1 cellular context compared by ENCODE assay signal in the genomic region with DNA sequence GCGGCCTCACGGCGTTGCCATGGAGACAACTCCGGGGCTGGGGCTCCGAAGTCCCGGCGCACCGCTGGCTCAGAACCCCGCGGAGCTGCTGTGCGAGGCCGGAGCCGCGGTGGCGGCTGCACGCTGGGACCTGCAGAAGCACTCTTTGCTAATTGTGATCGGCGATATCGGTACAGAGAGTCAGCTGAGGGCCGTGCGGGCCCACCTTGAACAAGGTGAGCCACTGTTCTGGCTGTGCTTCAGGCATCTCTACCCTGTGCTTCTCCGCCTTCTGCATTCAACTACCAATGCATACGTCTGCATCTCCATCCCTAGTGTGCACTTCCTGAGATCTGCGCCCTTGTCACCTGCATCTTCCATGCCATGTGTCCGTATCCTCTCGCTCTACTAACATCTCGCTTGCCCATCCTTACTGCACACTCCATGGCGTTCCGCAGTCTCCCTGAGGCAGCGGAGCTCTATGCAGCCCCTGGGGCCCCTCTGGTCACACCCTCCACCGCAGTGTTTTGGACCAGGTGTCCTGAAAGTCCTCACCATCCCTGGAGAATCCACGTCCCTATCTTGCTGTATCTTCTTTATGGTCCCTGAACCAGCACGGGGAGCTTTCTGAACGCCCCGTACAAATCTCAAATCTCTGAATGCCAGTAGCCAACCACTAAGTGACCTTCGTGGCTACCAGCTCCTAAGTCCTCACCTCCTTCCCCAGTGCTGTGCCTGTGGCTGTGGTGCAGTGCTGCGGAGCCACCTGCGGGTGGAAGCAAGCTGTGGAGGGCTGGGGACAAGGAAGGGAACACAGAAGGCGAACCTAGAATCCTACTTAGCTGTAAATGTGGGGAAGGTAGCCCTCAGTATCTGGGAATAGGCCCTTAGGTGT.
TF ChIP-seq lines count a peak whose summit lies in the region.

No MANE protein-coding gene starts in this region.

TF ChIP-seq in K562, 482 proteins besides CTCF, POLR2A, EP300 and RAD21 (continued from another document and continues in another):
- TF ChIP-seq, protein P1, sequence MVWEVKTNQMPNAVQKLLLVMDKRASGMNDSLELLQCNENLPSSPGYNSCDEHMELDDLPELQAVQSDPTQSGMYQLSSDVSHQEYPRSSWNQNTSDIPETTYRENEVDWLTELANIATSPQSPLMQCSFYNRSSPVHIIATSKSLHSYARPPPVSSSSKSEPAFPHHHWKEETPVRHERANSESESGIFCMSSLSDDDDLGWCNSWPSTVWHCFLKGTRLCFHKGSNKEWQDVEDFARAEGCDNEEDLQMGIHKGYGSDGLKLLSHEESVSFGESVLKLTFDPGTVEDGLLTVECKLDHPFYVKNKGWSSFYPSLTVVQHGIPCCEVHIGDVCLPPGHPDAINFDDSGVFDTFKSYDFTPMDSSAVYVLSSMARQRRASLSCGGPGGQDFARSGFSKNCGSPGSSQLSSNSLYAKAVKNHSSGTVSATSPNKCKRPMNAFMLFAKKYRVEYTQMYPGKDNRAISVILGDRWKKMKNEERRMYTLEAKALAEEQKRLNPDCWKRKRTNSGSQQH (CRISPR knock-in tag; IDR thresholded peaks at IDR 0.05), result no peak
- peak; percentile 97 for TF ChIP-seq HNRNPLL (IDR thresholded peaks at IDR 0.05; ENCODE audit: low read depth, low read length, poor library complexity, severe bottlenecking)
- TF ChIP-seq, protein P2, sequence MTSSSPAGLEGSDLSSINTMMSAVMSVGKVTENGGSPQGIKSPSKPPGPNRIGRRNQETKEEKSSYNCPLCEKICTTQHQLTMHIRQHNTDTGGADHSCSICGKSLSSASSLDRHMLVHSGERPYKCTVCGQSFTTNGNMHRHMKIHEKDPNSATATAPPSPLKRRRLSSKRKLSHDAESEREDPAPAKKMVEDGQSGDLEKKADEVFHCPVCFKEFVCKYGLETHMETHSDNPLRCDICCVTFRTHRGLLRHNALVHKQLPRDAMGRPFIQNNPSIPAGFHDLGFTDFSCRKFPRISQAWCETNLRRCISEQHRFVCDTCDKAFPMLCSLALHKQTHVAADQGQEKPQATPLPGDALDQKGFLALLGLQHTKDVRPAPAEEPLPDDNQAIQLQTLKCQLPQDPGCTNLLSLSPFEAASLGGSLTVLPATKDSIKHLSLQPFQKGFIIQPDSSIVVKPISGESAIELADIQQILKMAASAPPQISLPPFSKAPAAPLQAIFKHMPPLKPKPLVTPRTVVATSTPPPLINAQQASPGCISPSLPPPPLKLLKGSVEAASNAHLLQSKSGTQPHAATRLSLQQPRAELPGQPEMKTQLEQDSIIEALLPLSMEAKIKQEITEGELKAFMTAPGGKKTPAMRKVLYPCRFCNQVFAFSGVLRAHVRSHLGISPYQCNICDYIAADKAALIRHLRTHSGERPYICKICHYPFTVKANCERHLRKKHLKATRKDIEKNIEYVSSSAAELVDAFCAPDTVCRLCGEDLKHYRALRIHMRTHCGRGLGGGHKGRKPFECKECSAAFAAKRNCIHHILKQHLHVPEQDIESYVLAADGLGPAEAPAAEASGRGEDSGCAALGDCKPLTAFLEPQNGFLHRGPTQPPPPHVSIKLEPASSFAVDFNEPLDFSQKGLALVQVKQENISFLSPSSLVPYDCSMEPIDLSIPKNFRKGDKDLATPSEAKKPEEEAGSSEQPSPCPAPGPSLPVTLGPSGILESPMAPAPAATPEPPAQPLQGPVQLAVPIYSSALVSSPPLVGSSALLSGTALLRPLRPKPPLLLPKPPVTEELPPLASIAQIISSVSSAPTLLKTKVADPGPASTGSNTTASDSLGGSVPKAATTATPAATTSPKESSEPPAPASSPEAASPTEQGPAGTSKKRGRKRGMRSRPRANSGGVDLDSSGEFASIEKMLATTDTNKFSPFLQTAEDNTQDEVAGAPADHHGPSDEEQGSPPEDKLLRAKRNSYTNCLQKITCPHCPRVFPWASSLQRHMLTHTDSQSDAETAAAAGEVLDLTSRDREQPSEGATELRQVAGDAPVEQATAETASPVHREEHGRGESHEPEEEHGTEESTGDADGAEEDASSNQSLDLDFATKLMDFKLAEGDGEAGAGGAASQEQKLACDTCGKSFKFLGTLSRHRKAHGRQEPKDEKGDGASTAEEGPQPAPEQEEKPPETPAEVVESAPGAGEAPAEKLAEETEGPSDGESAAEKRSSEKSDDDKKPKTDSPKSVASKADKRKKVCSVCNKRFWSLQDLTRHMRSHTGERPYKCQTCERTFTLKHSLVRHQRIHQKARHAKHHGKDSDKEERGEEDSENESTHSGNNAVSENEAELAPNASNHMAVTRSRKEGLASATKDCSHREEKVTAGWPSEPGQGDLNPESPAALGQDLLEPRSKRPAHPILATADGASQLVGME (CRISPR knock-in tag; IDR thresholded peaks at IDR 0.05), result peak; percentile 74
- TF ChIP-seq CBX2 (IDR thresholded peaks at IDR 0.05; ENCODE audit: insufficient read depth, low read length, poor library complexity, severe bottlenecking), result no peak
- TF ChIP-seq, protein P3, sequence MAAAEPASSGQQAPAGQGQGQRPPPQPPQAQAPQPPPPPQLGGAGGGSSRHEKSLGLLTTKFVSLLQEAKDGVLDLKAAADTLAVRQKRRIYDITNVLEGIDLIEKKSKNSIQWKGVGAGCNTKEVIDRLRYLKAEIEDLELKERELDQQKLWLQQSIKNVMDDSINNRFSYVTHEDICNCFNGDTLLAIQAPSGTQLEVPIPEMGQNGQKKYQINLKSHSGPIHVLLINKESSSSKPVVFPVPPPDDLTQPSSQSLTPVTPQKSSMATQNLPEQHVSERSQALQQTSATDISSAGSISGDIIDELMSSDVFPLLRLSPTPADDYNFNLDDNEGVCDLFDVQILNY (CRISPR knock-in tag; IDR thresholded peaks at IDR 0.05), result 0 out of 2 replicates have a peak, but pooled peaks have one; percentile 31
- TF ChIP-seq MED1 (CRISPR knock-in tag; IDR thresholded peaks at IDR 0.05; ENCODE audit: borderline replicate concordance), result 0 out of 2 replicates have a peak, but pooled peaks have one; percentile 37
- peak; percentile 48; the same call in 1 of the 2 replicates for TF ChIP-seq CTBP1 (IDR thresholded peaks at IDR 0.05; ENCODE audit: borderline replicate concordance)
- TF ChIP-seq MEF2D (tag; conservative IDR thresholded peaks at IDR 0.05; ENCODE audit: low read depth), result no peak
- peak; percentile 41; the same call in 1 of the 2 replicates for TF ChIP-seq JUND (IDR thresholded peaks at IDR 0.05; ENCODE audit: borderline replicate concordance, low read depth, low read length)
- peak; percentile 36; the same call in 1 of the 3 replicates for TF ChIP-seq JUND (tag; IDR thresholded peaks at IDR 0.05; ENCODE audit: borderline replicate concordance, low read depth, low read length)
- TF ChIP-seq, protein P4, sequence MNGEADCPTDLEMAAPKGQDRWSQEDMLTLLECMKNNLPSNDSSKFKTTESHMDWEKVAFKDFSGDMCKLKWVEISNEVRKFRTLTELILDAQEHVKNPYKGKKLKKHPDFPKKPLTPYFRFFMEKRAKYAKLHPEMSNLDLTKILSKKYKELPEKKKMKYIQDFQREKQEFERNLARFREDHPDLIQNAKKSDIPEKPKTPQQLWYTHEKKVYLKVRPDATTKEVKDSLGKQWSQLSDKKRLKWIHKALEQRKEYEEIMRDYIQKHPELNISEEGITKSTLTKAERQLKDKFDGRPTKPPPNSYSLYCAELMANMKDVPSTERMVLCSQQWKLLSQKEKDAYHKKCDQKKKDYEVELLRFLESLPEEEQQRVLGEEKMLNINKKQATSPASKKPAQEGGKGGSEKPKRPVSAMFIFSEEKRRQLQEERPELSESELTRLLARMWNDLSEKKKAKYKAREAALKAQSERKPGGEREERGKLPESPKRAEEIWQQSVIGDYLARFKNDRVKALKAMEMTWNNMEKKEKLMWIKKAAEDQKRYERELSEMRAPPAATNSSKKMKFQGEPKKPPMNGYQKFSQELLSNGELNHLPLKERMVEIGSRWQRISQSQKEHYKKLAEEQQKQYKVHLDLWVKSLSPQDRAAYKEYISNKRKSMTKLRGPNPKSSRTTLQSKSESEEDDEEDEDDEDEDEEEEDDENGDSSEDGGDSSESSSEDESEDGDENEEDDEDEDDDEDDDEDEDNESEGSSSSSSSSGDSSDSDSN (IDR thresholded peaks at IDR 0.05; ENCODE audit: borderline replicate concordance in 1 of 2, low read depth in 2 of 2, low read length in 2 of 2), result peak in 1 of 2 experiments; percentile 51; a peak in 1 of 4 replicates
- TF ChIP-seq, protein P5, sequence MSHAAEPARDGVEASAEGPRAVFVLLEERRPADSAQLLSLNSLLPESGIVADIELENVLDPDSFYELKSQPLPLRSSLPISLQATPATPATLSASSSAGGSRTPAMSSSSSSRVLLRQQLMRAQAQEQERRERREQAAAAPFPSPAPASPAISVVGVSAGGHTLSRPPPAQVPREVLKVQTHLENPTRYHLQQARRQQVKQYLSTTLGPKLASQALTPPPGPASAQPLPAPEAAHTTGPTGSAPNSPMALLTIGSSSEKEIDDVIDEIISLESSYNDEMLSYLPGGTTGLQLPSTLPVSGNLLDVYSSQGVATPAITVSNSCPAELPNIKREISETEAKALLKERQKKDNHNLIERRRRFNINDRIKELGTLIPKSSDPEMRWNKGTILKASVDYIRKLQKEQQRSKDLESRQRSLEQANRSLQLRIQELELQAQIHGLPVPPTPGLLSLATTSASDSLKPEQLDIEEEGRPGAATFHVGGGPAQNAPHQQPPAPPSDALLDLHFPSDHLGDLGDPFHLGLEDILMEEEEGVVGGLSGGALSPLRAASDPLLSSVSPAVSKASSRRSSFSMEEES (CRISPR knock-in tag; IDR thresholded peaks at IDR 0.05), result no peak
- TF ChIP-seq, protein P6, sequence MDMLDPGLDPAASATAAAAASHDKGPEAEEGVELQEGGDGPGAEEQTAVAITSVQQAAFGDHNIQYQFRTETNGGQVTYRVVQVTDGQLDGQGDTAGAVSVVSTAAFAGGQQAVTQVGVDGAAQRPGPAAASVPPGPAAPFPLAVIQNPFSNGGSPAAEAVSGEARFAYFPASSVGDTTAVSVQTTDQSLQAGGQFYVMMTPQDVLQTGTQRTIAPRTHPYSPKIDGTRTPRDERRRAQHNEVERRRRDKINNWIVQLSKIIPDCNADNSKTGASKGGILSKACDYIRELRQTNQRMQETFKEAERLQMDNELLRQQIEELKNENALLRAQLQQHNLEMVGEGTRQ (CRISPR knock-in tag; IDR thresholded peaks at IDR 0.05), result no peak
- no peak for TF ChIP-seq NFIC (IDR thresholded peaks at IDR 0.05)
- no peak; the same call in 1 of the 2 replicates for TF ChIP-seq ZBTB1 (CRISPR knock-in tag; IDR thresholded peaks at IDR 0.05; ENCODE audit: borderline replicate concordance, low read depth)
- TF ChIP-seq CXXC5 (CRISPR knock-in tag; IDR thresholded peaks at IDR 0.05), result peak; percentile 3; the same call in 1 of the 2 replicates
- TF ChIP-seq, protein P7, sequence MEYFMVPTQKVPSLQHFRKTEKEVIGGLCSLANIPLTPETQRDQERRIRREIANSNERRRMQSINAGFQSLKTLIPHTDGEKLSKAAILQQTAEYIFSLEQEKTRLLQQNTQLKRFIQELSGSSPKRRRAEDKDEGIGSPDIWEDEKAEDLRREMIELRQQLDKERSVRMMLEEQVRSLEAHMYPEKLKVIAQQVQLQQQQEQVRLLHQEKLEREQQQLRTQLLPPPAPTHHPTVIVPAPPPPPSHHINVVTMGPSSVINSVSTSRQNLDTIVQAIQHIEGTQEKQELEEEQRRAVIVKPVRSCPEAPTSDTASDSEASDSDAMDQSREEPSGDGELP (CRISPR knock-in tag; IDR thresholded peaks at IDR 0.05; ENCODE audit: borderline replicate concordance), result no peak; the same call in 1 of the 2 replicates
- TF ChIP-seq CBX8 (IDR thresholded peaks at IDR 0.05; ENCODE audit: borderline replicate concordance, extremely low read depth, low read depth, low read length, poor library complexity, severe bottlenecking), result no peak
- TF ChIP-seq RCOR1 (IDR thresholded peaks at IDR 0.05; ENCODE audit: borderline replicate concordance in 1 of 2, low read depth in 2 of 2, low read length in 2 of 2), result peak in 1 of 2 experiments; percentile 55; a peak in 2 of 4 replicates
- no peak for TF ChIP-seq SIN3A (IDR thresholded peaks at IDR 0.05; ENCODE audit: borderline replicate concordance in 2 of 2, control insufficient read depth in 1 of 2, low read depth in 2 of 2, low read length in 2 of 2)
- TF ChIP-seq STAT5A (IDR thresholded peaks at IDR 0.05; ENCODE audit: borderline replicate concordance, low read length), result no peak
- TF ChIP-seq SAFB (IDR thresholded peaks at IDR 0.05; ENCODE audit: borderline replicate concordance, low read depth, low read length), result no peak
- TF ChIP-seq, protein P8, sequence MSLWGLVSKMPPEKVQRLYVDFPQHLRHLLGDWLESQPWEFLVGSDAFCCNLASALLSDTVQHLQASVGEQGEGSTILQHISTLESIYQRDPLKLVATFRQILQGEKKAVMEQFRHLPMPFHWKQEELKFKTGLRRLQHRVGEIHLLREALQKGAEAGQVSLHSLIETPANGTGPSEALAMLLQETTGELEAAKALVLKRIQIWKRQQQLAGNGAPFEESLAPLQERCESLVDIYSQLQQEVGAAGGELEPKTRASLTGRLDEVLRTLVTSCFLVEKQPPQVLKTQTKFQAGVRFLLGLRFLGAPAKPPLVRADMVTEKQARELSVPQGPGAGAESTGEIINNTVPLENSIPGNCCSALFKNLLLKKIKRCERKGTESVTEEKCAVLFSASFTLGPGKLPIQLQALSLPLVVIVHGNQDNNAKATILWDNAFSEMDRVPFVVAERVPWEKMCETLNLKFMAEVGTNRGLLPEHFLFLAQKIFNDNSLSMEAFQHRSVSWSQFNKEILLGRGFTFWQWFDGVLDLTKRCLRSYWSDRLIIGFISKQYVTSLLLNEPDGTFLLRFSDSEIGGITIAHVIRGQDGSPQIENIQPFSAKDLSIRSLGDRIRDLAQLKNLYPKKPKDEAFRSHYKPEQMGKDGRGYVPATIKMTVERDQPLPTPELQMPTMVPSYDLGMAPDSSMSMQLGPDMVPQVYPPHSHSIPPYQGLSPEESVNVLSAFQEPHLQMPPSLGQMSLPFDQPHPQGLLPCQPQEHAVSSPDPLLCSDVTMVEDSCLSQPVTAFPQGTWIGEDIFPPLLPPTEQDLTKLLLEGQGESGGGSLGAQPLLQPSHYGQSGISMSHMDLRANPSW (CRISPR knock-in tag; IDR thresholded peaks at IDR 0.05), result 0 out of 2 replicates have a peak, but pooled peaks have one; percentile 37
- TF ChIP-seq ZNF263 (CRISPR knock-in tag; IDR thresholded peaks at IDR 0.05; ENCODE audit: borderline replicate concordance), result no peak
- no peak for TF ChIP-seq BRF1 (IDR thresholded peaks at IDR 0.05; ENCODE audit: borderline replicate concordance, extremely low read depth, insufficient read length)
- peak; percentile 93; the same call in 1 of the 2 replicates for TF ChIP-seq KDM2B (CRISPR knock-in tag; IDR thresholded peaks at IDR 0.05)
- TF ChIP-seq KDM1A (IDR thresholded peaks at IDR 0.05), result peak; percentile 32 to 55
- TF ChIP-seq ZNF24 (IDR thresholded peaks at IDR 0.05), result peak; percentile 70; the same call in 1 of the 2 replicates
- TF ChIP-seq CBX1 (IDR thresholded peaks at IDR 0.05; ENCODE audit: low read depth), result no peak
- TF ChIP-seq, protein P9, sequence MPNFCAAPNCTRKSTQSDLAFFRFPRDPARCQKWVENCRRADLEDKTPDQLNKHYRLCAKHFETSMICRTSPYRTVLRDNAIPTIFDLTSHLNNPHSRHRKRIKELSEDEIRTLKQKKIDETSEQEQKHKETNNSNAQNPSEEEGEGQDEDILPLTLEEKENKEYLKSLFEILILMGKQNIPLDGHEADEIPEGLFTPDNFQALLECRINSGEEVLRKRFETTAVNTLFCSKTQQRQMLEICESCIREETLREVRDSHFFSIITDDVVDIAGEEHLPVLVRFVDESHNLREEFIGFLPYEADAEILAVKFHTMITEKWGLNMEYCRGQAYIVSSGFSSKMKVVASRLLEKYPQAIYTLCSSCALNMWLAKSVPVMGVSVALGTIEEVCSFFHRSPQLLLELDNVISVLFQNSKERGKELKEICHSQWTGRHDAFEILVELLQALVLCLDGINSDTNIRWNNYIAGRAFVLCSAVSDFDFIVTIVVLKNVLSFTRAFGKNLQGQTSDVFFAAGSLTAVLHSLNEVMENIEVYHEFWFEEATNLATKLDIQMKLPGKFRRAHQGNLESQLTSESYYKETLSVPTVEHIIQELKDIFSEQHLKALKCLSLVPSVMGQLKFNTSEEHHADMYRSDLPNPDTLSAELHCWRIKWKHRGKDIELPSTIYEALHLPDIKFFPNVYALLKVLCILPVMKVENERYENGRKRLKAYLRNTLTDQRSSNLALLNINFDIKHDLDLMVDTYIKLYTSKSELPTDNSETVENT (CRISPR knock-in tag; IDR thresholded peaks at IDR 0.05), result 0 out of 2 replicates have a peak, but pooled peaks have one; percentile 52
